1 cellular context compared by ENCODE assay signal in genomic region chr17:50459081-50459676, GRCh38.
A peak's percentile ranks its signal among the peaks of the same experiment; 100 is the strongest.
TF ChIP-seq lines count a peak whose summit lies in the region.

No MANE protein-coding gene starts in this region.

TF ChIP-seq in HepG2, 621 proteins besides CTCF, POLR2A, EP300 and RAD21 (continued from another document and continues in another):
- no peak for TF ChIP-seq ZNF513 (CRISPR knock-in tag; conservative IDR thresholded peaks at IDR 0.05)
- TF ChIP-seq ZNF768 (CRISPR knock-in tag; IDR thresholded peaks at IDR 0.05) = no peak
- TF ChIP-seq KAT2B (IDR thresholded peaks at IDR 0.05; ENCODE audit: borderline replicate concordance, low read depth, low read length) = no peak
- TF ChIP-seq JDP2 (CRISPR knock-in tag; IDR thresholded peaks at IDR 0.05; ENCODE audit: borderline replicate concordance) = no peak
- TF ChIP-seq HNF4A (CRISPR knock-in tag; IDR thresholded peaks at IDR 0.05) = peak; percentile 62; the same call in 1 of the 2 replicates
- no peak for TF ChIP-seq MXD1 (CRISPR knock-in tag; IDR thresholded peaks at IDR 0.05)
- no peak for TF ChIP-seq SUZ12 (IDR thresholded peaks at IDR 0.05; ENCODE audit: low read depth, low read length)
- TF ChIP-seq CENPX (CRISPR knock-in tag; IDR thresholded peaks at IDR 0.05) = no peak
- no peak for TF ChIP-seq KLF6 (CRISPR knock-in tag; IDR thresholded peaks at IDR 0.05)
- TF ChIP-seq FUBP1 (CRISPR knock-in tag; IDR thresholded peaks at IDR 0.05; ENCODE audit: borderline replicate concordance) = no peak
- TF ChIP-seq MTERF4 (CRISPR knock-in tag; IDR thresholded peaks at IDR 0.05) = no peak
- TF ChIP-seq SRSF4 (IDR thresholded peaks at IDR 0.05; ENCODE audit: low read depth, low read length, poor library complexity, severe bottlenecking) = no peak
- TF ChIP-seq PHF20 (CRISPR knock-in tag; IDR thresholded peaks at IDR 0.05) = no peak
- no peak for TF ChIP-seq HMG20B (CRISPR knock-in tag; conservative IDR thresholded peaks at IDR 0.05)
- TF ChIP-seq NCOR1 (IDR thresholded peaks at IDR 0.05; ENCODE audit: borderline replicate concordance, low read length) = peak; percentile 25; the same call in 1 of the 2 replicates
- no peak for TF ChIP-seq NR1H2 (CRISPR knock-in tag; IDR thresholded peaks at IDR 0.05; ENCODE audit: borderline replicate concordance, low read depth)
- TF ChIP-seq CBX2 (IDR thresholded peaks at IDR 0.05; ENCODE audit: low read depth, low read length) = no peak
- no peak for TF ChIP-seq CBX2 (CRISPR knock-in tag; IDR thresholded peaks at IDR 0.05; ENCODE audit: low read depth)
- no peak for TF ChIP-seq ZNF383 (CRISPR knock-in tag; IDR thresholded peaks at IDR 0.05; ENCODE audit: borderline replicate concordance)
- TF ChIP-seq POLR2AphosphoS2 (IDR thresholded peaks at IDR 0.05; ENCODE audit: low read depth, low read length) = no peak
- TF ChIP-seq ZFP90 (CRISPR knock-in tag; IDR thresholded peaks at IDR 0.05; ENCODE audit: borderline replicate concordance) = no peak
- TF ChIP-seq ZNF33A (CRISPR knock-in tag; IDR thresholded peaks at IDR 0.05; ENCODE audit: borderline replicate concordance) = no peak
- peak; percentile 36; the same call in 1 of the 2 replicates for TF ChIP-seq ARNTL (CRISPR knock-in tag; IDR thresholded peaks at IDR 0.05)
- peak; percentile 34; the same call in 1 of the 2 replicates for TF ChIP-seq HDAC2 (CRISPR knock-in tag; IDR thresholded peaks at IDR 0.05)
- no peak for TF ChIP-seq U2AF1 (optimal IDR thresholded peaks at IDR 0.05; ENCODE audit: low read depth, low read length)
- no peak for TF ChIP-seq HNF1A (IDR thresholded peaks at IDR 0.05; ENCODE audit: low read depth)
- no peak; the same call in 1 of the 2 replicates for TF ChIP-seq HNF1A (CRISPR knock-in tag; IDR thresholded peaks at IDR 0.05; ENCODE audit: borderline replicate concordance)
- no peak for TF ChIP-seq RFX1 (IDR thresholded peaks at IDR 0.05)
- TF ChIP-seq NONO (IDR thresholded peaks at IDR 0.05) = no peak
- TF ChIP-seq NONO (CRISPR knock-in tag; conservative IDR thresholded peaks at IDR 0.05) = no peak; the same call in 1 of the 2 replicates
- TF ChIP-seq ZNF646 (CRISPR knock-in tag; IDR thresholded peaks at IDR 0.05) = no peak
- peak; percentile 49; the same call in 1 of the 2 replicates for TF ChIP-seq KDM4B (CRISPR knock-in tag; IDR thresholded peaks at IDR 0.05)
- TF ChIP-seq ZNF747 (CRISPR knock-in tag; IDR thresholded peaks at IDR 0.05; ENCODE audit: borderline replicate concordance) = peak; percentile 75; the same call in 1 of the 2 replicates
- TF ChIP-seq NFATC3 (CRISPR knock-in tag; IDR thresholded peaks at IDR 0.05) = no peak
- no peak for TF ChIP-seq ZNF232 (CRISPR knock-in tag; IDR thresholded peaks at IDR 0.05; ENCODE audit: borderline replicate concordance)
- TF ChIP-seq ZNF770 (CRISPR knock-in tag; IDR thresholded peaks at IDR 0.05) = peak; percentile 97
- TF ChIP-seq TFE3 (CRISPR knock-in tag; IDR thresholded peaks at IDR 0.05) = no peak; the same call in 1 of the 2 replicates
- TF ChIP-seq ZNF546 (CRISPR knock-in tag; conservative IDR thresholded peaks at IDR 0.05) = no peak; the same call in 1 of the 2 replicates
- TF ChIP-seq LBX2 (CRISPR knock-in tag; IDR thresholded peaks at IDR 0.05; ENCODE audit: borderline replicate concordance) = no peak
- TF ChIP-seq NFKBIZ (CRISPR knock-in tag; IDR thresholded peaks at IDR 0.05) = no peak; the same call in 1 of the 2 replicates
- peak; percentile 86 for TF ChIP-seq PHF21A (CRISPR knock-in tag; IDR thresholded peaks at IDR 0.05)
- peak; percentile 74; the same call in 1 of the 2 replicates for TF ChIP-seq ZMYM3 (CRISPR knock-in tag; IDR thresholded peaks at IDR 0.05)
- TF ChIP-seq NFYC (CRISPR knock-in tag; IDR thresholded peaks at IDR 0.05) = no peak
